1 cellular context compared by ENCODE assay signal in the genomic region with DNA sequence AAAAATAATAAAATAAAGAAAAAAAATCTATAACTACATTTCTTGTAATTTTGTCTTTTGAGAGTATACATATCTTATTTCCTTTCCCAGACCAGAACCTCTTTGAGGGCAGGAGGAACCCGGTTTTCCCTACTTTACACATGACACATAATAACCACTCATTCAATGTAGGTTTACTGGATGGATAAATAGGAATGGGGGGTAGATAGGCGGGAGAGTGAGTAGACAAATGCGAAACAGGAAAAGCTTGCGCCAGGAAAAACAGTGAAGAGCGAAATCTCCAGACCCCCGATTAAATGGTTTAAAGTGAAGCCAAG.
TF ChIP-seq lines count a peak whose summit lies in the region.

No MANE protein-coding gene starts in this region.

TF ChIP-seq in SK-N-SH, 30 proteins besides CTCF, POLR2A, EP300 and RAD21 (continued from another document):
- TF ChIP-seq, protein P1, sequence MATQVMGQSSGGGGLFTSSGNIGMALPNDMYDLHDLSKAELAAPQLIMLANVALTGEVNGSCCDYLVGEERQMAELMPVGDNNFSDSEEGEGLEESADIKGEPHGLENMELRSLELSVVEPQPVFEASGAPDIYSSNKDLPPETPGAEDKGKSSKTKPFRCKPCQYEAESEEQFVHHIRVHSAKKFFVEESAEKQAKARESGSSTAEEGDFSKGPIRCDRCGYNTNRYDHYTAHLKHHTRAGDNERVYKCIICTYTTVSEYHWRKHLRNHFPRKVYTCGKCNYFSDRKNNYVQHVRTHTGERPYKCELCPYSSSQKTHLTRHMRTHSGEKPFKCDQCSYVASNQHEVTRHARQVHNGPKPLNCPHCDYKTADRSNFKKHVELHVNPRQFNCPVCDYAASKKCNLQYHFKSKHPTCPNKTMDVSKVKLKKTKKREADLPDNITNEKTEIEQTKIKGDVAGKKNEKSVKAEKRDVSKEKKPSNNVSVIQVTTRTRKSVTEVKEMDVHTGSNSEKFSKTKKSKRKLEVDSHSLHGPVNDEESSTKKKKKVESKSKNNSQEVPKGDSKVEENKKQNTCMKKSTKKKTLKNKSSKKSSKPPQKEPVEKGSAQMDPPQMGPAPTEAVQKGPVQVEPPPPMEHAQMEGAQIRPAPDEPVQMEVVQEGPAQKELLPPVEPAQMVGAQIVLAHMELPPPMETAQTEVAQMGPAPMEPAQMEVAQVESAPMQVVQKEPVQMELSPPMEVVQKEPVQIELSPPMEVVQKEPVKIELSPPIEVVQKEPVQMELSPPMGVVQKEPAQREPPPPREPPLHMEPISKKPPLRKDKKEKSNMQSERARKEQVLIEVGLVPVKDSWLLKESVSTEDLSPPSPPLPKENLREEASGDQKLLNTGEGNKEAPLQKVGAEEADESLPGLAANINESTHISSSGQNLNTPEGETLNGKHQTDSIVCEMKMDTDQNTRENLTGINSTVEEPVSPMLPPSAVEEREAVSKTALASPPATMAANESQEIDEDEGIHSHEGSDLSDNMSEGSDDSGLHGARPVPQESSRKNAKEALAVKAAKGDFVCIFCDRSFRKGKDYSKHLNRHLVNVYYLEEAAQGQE (IDR thresholded peaks at IDR 0.05; ENCODE audit: low read depth, low read length) = no peak
- TF ChIP-seq TEAD4 (IDR thresholded peaks at IDR 0.05; ENCODE audit: borderline replicate concordance, insufficient read depth) (no peak), TCF12 (IDR thresholded peaks at IDR 0.05) (no peak; the same call in 1 of the 2 replicates), POLR2AphosphoS5 (IDR thresholded peaks at IDR 0.05; ENCODE audit: low read depth, low read length) (no peak), FOSL2 (IDR thresholded peaks at IDR 0.05; ENCODE audit: borderline replicate concordance, low read depth) (no peak), ELF1 (IDR thresholded peaks at IDR 0.05) (no peak)
- TF ChIP-seq, protein P2, sequence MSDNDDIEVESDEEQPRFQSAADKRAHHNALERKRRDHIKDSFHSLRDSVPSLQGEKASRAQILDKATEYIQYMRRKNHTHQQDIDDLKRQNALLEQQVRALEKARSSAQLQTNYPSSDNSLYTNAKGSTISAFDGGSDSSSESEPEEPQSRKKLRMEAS (IDR thresholded peaks at IDR 0.05; ENCODE audit: low read depth) = no peak
- TF ChIP-seq, protein P3, sequence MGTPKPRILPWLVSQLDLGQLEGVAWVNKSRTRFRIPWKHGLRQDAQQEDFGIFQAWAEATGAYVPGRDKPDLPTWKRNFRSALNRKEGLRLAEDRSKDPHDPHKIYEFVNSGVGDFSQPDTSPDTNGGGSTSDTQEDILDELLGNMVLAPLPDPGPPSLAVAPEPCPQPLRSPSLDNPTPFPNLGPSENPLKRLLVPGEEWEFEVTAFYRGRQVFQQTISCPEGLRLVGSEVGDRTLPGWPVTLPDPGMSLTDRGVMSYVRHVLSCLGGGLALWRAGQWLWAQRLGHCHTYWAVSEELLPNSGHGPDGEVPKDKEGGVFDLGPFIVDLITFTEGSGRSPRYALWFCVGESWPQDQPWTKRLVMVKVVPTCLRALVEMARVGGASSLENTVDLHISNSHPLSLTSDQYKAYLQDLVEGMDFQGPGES (IDR thresholded peaks at IDR 0.05; ENCODE audit: low read depth, low read length) = no peak
